Comparison of ENCODE assay signal across 1 cellular context in genomic region chr1:184617433-184618029, GRCh38.
TF ChIP-seq lines count a peak whose summit lies in the region.

No MANE protein-coding gene starts in this region.

TF ChIP-seq in H1, 55 proteins besides CTCF, POLR2A, EP300 and RAD21 (continued from another document):
- TF ChIP-seq CHD1 (IDR thresholded peaks at IDR 0.05; ENCODE audit: low read depth, low read length) (no peak), SP4 (IDR thresholded peaks at IDR 0.05; ENCODE audit: low read length) (no peak), ASH2L (IDR thresholded peaks at IDR 0.05; ENCODE audit: low read length) (no peak), SIX5 (IDR thresholded peaks at IDR 0.05; ENCODE audit: low read depth, low read length) (no peak)
TF ChIP-seq in H1: peak in this region for 0.
